11 cellular contexts compared by ENCODE assay signal in the genomic region with DNA sequence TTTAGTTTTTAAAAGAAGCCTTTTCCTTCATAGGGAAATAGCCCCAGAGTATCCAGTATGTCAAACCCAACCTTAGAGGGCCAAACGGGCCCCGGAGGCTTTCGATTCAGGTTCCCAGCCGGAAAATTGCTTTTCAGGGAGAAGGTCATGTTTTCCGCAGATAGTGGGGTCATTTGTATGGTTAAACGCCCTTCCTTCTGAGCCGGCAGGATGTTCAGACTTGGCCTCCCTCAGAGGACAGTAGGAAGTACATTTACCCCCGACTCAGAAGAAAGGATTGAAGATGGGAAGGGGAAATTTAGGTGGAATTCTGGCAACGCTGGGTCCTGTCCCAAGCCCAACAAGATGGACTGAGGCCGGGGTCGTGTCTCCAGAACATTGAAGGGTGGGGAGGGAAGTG.
A peak's percentile ranks its signal among the peaks of the same experiment; 100 is the strongest.
DNase-seq lines count a peak whose midpoint lies in the region; TF ChIP-seq lines count a peak whose summit lies in the region.
"Had no signal": no experiment of that assay in that cellular context is flagged by ENCODE, and none has a peak within 500 bp of the region (broad histone marks: within the 10 kb centered on the region; RNA-seq: fewer than 3 reads in every experiment).

No MANE protein-coding gene starts in this region.

- no peak overlapping the region for H3K27ac Mint-ChIP-seq in CD4-positive, alpha-beta memory T cell
- H3K27ac Mint-ChIP-seq in activated CD4-positive, alpha-beta T cell treated with anti-CD3 and anti-CD28 coated beads, Interleukin-2, amount 10 ng/mL, durations not matched to agents 24 days and 14 days = no peak overlapping the region

- peak overlapping the region; percentile 20 for H2AFZ ChIP-seq in ACC112 (ENCODE audit: low read length, unreplicated experiment)

- H3K27ac ChIP-seq in ACC112 (ENCODE audit: low read depth, low read length) = peak overlapping the region; percentile 94
- peak overlapping the region; percentile 40 to 79 (median 68) for H3K27ac ChIP-seq in Peyer's patch
- H3K27ac ChIP-seq in esophagus (ENCODE audit: low read depth in 2 of 2, low read length in 1 of 2) = peak overlapping the region; percentile 88 to 94
- H3K27ac ChIP-seq in ovary = peak overlapping the region; percentile 57 to 80
- no peak overlapping the region for H3K27ac ChIP-seq in CD4-positive, alpha-beta memory T cell (ENCODE audit: low read depth, low read length)

- no peaks in the 10 kb centered on the region for H3K27me3 Mint-ChIP-seq in CD4-positive, alpha-beta memory T cell
- no peaks in the 10 kb centered on the region for H3K27me3 Mint-ChIP-seq in activated CD4-positive, alpha-beta T cell treated with anti-CD3 and anti-CD28 coated beads, Interleukin-2, amount 10 ng/mL, durations not matched to agents 24 days and 14 days

- H3K9me3 ChIP-seq in Peyer's patch (no peaks in the 10 kb centered on the region), esophagus (ENCODE audit: control insufficient read depth in 2 of 2, insufficient read depth in 1 of 2, low read depth in 1 of 2, low read length in 1 of 2) (no peaks in the 10 kb centered on the region), ovary (no peaks in the 10 kb centered on the region)
- no peaks in the 10 kb centered on the region for H3K9me3 ChIP-seq in CD4-positive, alpha-beta memory T cell (ENCODE audit: control insufficient read depth in 1 of 2, low read length in 2 of 2)

- TF ChIP-seq CTCF in Peyer's patch (IDR thresholded peaks at IDR 0.05) (no peak), ovary (IDR thresholded peaks at IDR 0.05) (no peak)

- H3K4me1 ChIP-seq in ACC112 (ENCODE audit: control insufficient read depth, insufficient read depth, low read length, unreplicated experiment) (peaks cover 44% of the 10 kb centered on the region), Peyer's patch (no peaks in the 10 kb centered on the region), esophagus (ENCODE audit: control insufficient read depth in 2 of 2, insufficient read depth in 2 of 2, low read length in 1 of 2) (peaks cover 14 to 36% of the 10 kb centered on the region in 2 donors), ovary (ENCODE audit: insufficient read depth) (peaks cover 34% of the 10 kb centered on the region)
- H3K4me1 ChIP-seq in CD4-positive, alpha-beta memory T cell (ENCODE audit: insufficient read depth, low read length) = no peaks in the 10 kb centered on the region

- no peaks in the 10 kb centered on the region for H3K27me3 ChIP-seq in ACC112 (ENCODE audit: insufficient read depth, low read length)
- no peaks in the 10 kb centered on the region for H3K27me3 ChIP-seq in Peyer's patch
- no peaks in the 10 kb centered on the region for H3K27me3 ChIP-seq in esophagus (ENCODE audit: control insufficient read depth in 1 of 2, insufficient read depth in 2 of 2, low read length in 2 of 2)
- no peaks in the 10 kb centered on the region for H3K27me3 ChIP-seq in ovary
- H3K27me3 ChIP-seq in CD4-positive, alpha-beta memory T cell (ENCODE audit: insufficient read depth, low read length) = no peaks in the 10 kb centered on the region

- no peak for TF ChIP-seq POLR2A in Peyer's patch (IDR thresholded peaks at IDR 0.05)
- no peak for TF ChIP-seq POLR2A in ovary (IDR thresholded peaks at IDR 0.05)

- WGBS in esophagus, 2 donors = 64 to 75% methylated on average over 11 of the region's 11 CpGs
- WGBS in ovary, 3 donors = 24 to 32% (median 26%) methylated on average over 11 of the region's 11 CpGs

- peak overlapping the region; percentile 56 for H3K4me3 ChIP-seq in ACC112 (ENCODE audit: low read depth, low read length)
- no peak overlapping the region for H3K4me3 ChIP-seq in Peyer's patch
- no peak overlapping the region for H3K4me3 ChIP-seq in esophagus (ENCODE audit: low read depth in 1 of 2, low read length in 2 of 2)
- H3K4me3 ChIP-seq in ovary = no peak overlapping the region
- H3K4me3 ChIP-seq in CD4-positive, alpha-beta memory T cell (ENCODE audit: low read length in 2 of 2) = no peak overlapping the region

- no peak overlapping the region for H3K4me3 Mint-ChIP-seq in CD4-positive, alpha-beta memory T cell
- no peak overlapping the region for H3K4me3 Mint-ChIP-seq in activated CD4-positive, alpha-beta T cell treated with anti-CD3 and anti-CD28 coated beads, Interleukin-2, amount 10 ng/mL, durations not matched to agents 24 days and 14 days

- POLR2A ChIA-PET in CD4-positive, alpha-beta memory T cell (lab: Charles Lee; ENCODE audit: partially characterized antibody) = no interaction called here

- no peaks in the 10 kb centered on the region for H3K9me3 Mint-ChIP-seq in CD4-positive, alpha-beta memory T cell
- no peaks in the 10 kb centered on the region for H3K9me3 Mint-ChIP-seq in activated CD4-positive, alpha-beta T cell treated with anti-CD3 and anti-CD28 coated beads, Interleukin-2, amount 10 ng/mL, durations not matched to agents 24 days and 14 days

- CTCF ChIA-PET in CD4-positive, alpha-beta memory T cell (lab: Charles Lee; ENCODE audit: partially characterized antibody) = no interaction called here

- peaks cover 3% of the 10 kb centered on the region for H3K79me2 ChIP-seq in ACC112 (ENCODE audit: control insufficient read depth, insufficient read depth, low read length, unreplicated experiment)

- intact Hi-C loops in ovary (cut with DNase I) = loop anchor here in 1 of 4 donors (10.0 kb wide), 1 partner anchor 73 kb away; no protein-coding TSS in a partner anchor
- intact Hi-C loops in CD4-positive, alpha-beta memory T cell (cut with micrococcal nuclease) = no loop called here
- intact Hi-C loops in activated CD4-positive, alpha-beta T cell treated with anti-CD3 and anti-CD28 coated beads, Interleukin-2, amount 10 ng/mL, durations not matched to agents 24 days and 14 days (cut with micrococcal nuclease) = no loop called here

- H3K4me1 Mint-ChIP-seq in CD4-positive, alpha-beta memory T cell = peaks cover 0 to 1% (median under 1%) of the 10 kb centered on the region in 4 donors
- H3K4me1 Mint-ChIP-seq in activated CD4-positive, alpha-beta T cell treated with anti-CD3 and anti-CD28 coated beads, Interleukin-2, amount 10 ng/mL, durations not matched to agents 24 days and 14 days = no peaks in the 10 kb centered on the region

- peaks cover 0 to 8% of the 10 kb centered on the region in 2 donors for H3K36me3 Mint-ChIP-seq in CD4-positive, alpha-beta memory T cell
- no peaks in the 10 kb centered on the region for H3K36me3 Mint-ChIP-seq in activated CD4-positive, alpha-beta T cell treated with anti-CD3 and anti-CD28 coated beads, Interleukin-2, amount 10 ng/mL, durations not matched to agents 24 days and 14 days (ENCODE audit: low read depth)

- DNase-seq in Peyer's patch = no peak
- DNase-seq in ovary = peak in 1 of 5 donors; percentile 30
- DNase-seq in NCI-H345 treated with DMSO at 0.1 percent for 48 hours (lab: John Stamatoyannopoulos, UW; ENCODE audit: unreplicated experiment) = no peak
- no peak for DNase-seq in activated naive CD4-positive, alpha-beta T cell (lab: John Stamatoyannopoulos, UW)
- DNase-seq in CD4-positive, alpha-beta memory T cell = no peak
- no peak for DNase-seq in activated CD4-positive, alpha-beta T cell treated with anti-CD3 and anti-CD28 coated beads, Interleukin-2, amount 10 ng/mL, durations not matched to agents 24 days and 14 days
- DNase-seq: activated T-cell treated with anti-CD3 and anti-CD28 coated beads, Interleukin-2, amount 50 U/mL, for 48 hours; KG1; retina had no signal

- TF ChIP-seq EP300 in ovary (IDR thresholded peaks at IDR 0.05) = no peak

- peaks cover 7% of the 10 kb centered on the region; the same call in 1 of the 2 replicates for H3K36me3 ChIP-seq in ACC112 (ENCODE audit: insufficient read depth, low read length)
- no peaks in the 10 kb centered on the region for H3K36me3 ChIP-seq in Peyer's patch
- H3K36me3 ChIP-seq in esophagus (ENCODE audit: control insufficient read depth in 2 of 2, insufficient read depth in 2 of 2, low read length in 1 of 2) = no peaks in the 10 kb centered on the region
- H3K36me3 ChIP-seq in ovary = no peaks in the 10 kb centered on the region
- H3K36me3 ChIP-seq in CD4-positive, alpha-beta memory T cell (ENCODE audit: insufficient read depth, low read length) = no peaks in the 10 kb centered on the region
